In genomic region chr9:14920805-14921204, GRCh38 we compare ENCODE assay signal across 3 cellular contexts. TPM values are rescaled to one million over a fixed set of nuclear protein-coding genes. Genes with fewer than 3 reads are reported as not detected.
"Had no signal": no experiment of that assay in that cellular context is flagged by ENCODE, and none has a peak within 500 bp of the region (broad histone marks: within the 10 kb centered on the region; RNA-seq: fewer than 3 reads in every experiment).

No MANE protein-coding gene starts in this region.

RNA-seq across cellular contexts. Expression of gene FREM1, which starts 10.6 kb away (rescaled TPM):
- total RNA-seq: MCF 10A, NCI-H460, OCI-LY7 had no signal
